Comparison of ENCODE assay signal across 1 cellular context in the genomic region with DNA sequence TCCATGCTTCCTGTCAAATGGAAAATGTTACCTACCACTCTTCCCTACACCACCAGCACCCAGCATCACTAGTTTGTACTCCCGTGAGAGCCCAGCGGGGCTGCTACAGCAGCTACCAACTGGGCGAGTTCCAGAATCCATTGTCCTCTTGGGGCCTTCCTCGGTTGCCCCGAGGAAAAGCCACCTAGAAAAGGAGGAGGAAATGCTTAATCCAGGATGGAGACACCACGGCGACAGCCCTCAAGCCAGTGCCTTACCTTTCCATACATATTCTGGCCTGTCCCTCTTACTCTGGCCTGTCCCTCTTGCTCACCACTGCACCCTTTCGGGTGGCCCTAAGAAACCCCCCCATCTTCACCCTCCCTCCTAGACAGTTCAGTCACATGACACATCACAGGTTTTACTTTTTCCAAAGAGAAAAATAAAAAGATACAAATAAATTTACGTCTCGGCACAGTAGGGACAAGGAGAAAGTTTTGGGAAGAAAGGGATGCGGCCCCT.
TF ChIP-seq lines count a peak whose summit lies in the region.

No MANE protein-coding gene starts in this region.

TF ChIP-seq in endothelial cell of umbilical vein, 7 proteins besides CTCF, POLR2A, EP300 and RAD21:
- TF ChIP-seq FOS (IDR thresholded peaks at IDR 0.05; ENCODE audit: borderline replicate concordance, insufficient read depth, low read length) (no peak), JUN (IDR thresholded peaks at IDR 0.05; ENCODE audit: borderline replicate concordance, insufficient read depth, insufficient read length, low read depth) (no peak), POLR2AphosphoS5 (IDR thresholded peaks at IDR 0.05; ENCODE audit: insufficient read depth, low read depth, low read length) (no peak), GATA2 (IDR thresholded peaks at IDR 0.05; ENCODE audit: insufficient read depth, insufficient read length, low read depth, low read length) (no peak), EZH2 (IDR thresholded peaks at IDR 0.05; ENCODE audit: borderline replicate concordance, low read depth, low read length, severe bottlenecking) (no peak), MYC (IDR thresholded peaks at IDR 0.05; ENCODE audit: low read depth, low read length) (no peak)
- TF ChIP-seq, protein P1, sequence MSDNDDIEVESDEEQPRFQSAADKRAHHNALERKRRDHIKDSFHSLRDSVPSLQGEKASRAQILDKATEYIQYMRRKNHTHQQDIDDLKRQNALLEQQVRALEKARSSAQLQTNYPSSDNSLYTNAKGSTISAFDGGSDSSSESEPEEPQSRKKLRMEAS (IDR thresholded peaks at IDR 0.05; ENCODE audit: insufficient read depth, insufficient read length) = no peak
